11 cellular contexts compared by ENCODE assay signal in genomic region chr16:13935408-13935807, GRCh38. TPM values are rescaled to one million over a fixed set of nuclear protein-coding genes. Genes with fewer than 3 reads are reported as not detected.
DNase-seq lines count a peak whose midpoint lies in the region; ATAC-seq, FAIRE-seq and TF ChIP-seq lines count a peak whose summit lies in the region.
"Had no signal": no experiment of that assay in that cellular context is flagged by ENCODE, and none has a peak within 500 bp of the region (broad histone marks: within the 10 kb centered on the region; RNA-seq: fewer than 3 reads in every experiment).

No MANE protein-coding gene starts in this region.

- TF ChIP-seq CTCF in AG09309 (IDR thresholded peaks at IDR 0.05; ENCODE audit: control insufficient read depth, insufficient read depth, low read depth, low read length, missing control alignments): peak; percentile 41
- TF ChIP-seq CTCF in DOHH2 (IDR thresholded peaks at IDR 0.05; ENCODE audit: low read depth, low read length, poor library complexity, severe bottlenecking): peak; percentile 69
- no peak for TF ChIP-seq CTCF in VCaP (conservative IDR thresholded peaks at IDR 0.05)
- peak; percentile 27 to 74 (median 53) for TF ChIP-seq CTCF in keratinocyte (optimal IDR thresholded peaks at IDR 0.05 in 1 of 3, IDR thresholded peaks at IDR 0.05 in 1 of 3, conservative IDR thresholded peaks at IDR 0.05 in 1 of 3; ENCODE audit: extremely low read depth in 1 of 3, insufficient read depth in 2 of 3, low read length in 3 of 3)
- peak in 3 of 6 experiments; percentile 7 to 12 (median 9) for TF ChIP-seq CTCF in upper lobe of left lung (IDR thresholded peaks at IDR 0.05)

- 80 to 86% methylated on average over 12 of the region's 12 CpGs for WGBS in upper lobe of left lung, 2 donors

- no peak for ATAC-seq in upper lobe of left lung (ENCODE audit: low FRiP score in 2 of 2)

- TF ChIP-seq POLR2A in upper lobe of left lung (IDR thresholded peaks at IDR 0.05): no peak

- H3K4me1 ChIP-seq in DOHH2 (ENCODE audit: control insufficient read depth, low read length): no peaks in the 10 kb centered on the region
- peaks cover 6% of the 10 kb centered on the region for H3K4me1 ChIP-seq in keratinocyte (ENCODE audit: control insufficient read depth, extremely low read depth, insufficient read depth, low read length)
- H3K4me1 ChIP-seq in upper lobe of left lung: peaks cover 0 to 4% (median 0%) of the 10 kb centered on the region in 4 donors
- no peaks in the 10 kb centered on the region for H3K4me1 ChIP-seq in SJCRH30

- no peak overlapping the region for H2AFZ ChIP-seq in keratinocyte (ENCODE audit: control insufficient read depth, low read length)

- peaks cover 31% of the 10 kb centered on the region for H3K36me3 ChIP-seq in DOHH2 (ENCODE audit: control insufficient read depth, low read length)
- H3K36me3 ChIP-seq in keratinocyte (ENCODE audit: control insufficient read depth in 2 of 2, extremely low read depth in 1 of 2, insufficient read depth in 2 of 2, low read length in 2 of 2): peaks cover 7 to 15% of the 10 kb centered on the region in 2 experiments
- peaks cover 6 to 59% (median 12%) of the 10 kb centered on the region in 4 donors for H3K36me3 ChIP-seq in upper lobe of left lung
- H3K36me3 ChIP-seq in SJCRH30: peaks cover 34% of the 10 kb centered on the region

- H3F3A ChIP-seq in DOHH2 (ENCODE audit: control insufficient read depth, insufficient read depth): no peaks in the 10 kb centered on the region

- no peaks in the 10 kb centered on the region for H3K9me2 ChIP-seq in DOHH2 (replicated peaks; ENCODE audit: control insufficient read depth, low read length)

- H3K9me3 ChIP-seq in DOHH2 (ENCODE audit: control insufficient read depth, insufficient read depth, low read length) (no peaks in the 10 kb centered on the region), keratinocyte (ENCODE audit: control insufficient read depth, low read depth, low read length) (no peaks in the 10 kb centered on the region), upper lobe of left lung (no peaks in the 10 kb centered on the region), SJCRH30 (replicated peaks) (peaks cover 7% of the 10 kb centered on the region)
- H3K9me3 ChIP-seq: SJSA1 had no signal

- H3K27ac ChIP-seq in DOHH2 (ENCODE audit: low read depth, low read length): no peak overlapping the region
- H3K27ac ChIP-seq in VCaP: peak overlapping the region; percentile 82
- no peak overlapping the region for H3K27ac ChIP-seq in keratinocyte (ENCODE audit: control insufficient read depth, insufficient read depth, low read length)
- no peak overlapping the region for H3K27ac ChIP-seq in upper lobe of left lung
- no peak overlapping the region for H3K27ac ChIP-seq in SJCRH30
- H3K27ac ChIP-seq: SJSA1 had no signal

- no peak overlapping the region for H3K4me2 ChIP-seq in DOHH2 (ENCODE audit: low read length)
- H3K4me2 ChIP-seq in keratinocyte (ENCODE audit: control insufficient read depth, extremely low read depth, insufficient read depth, low read depth, low read length): no peak overlapping the region

- TF ChIP-seq EP300 in upper lobe of left lung (IDR thresholded peaks at IDR 0.05): no peak

- DNase-seq in AG09309 (ENCODE audit: low read depth): no peak
- no peak for DNase-seq in keratinocyte (ENCODE audit: low read depth, low spot score)
- DNase-seq in upper lobe of left lung: no peak
- DNase-seq in SJCRH30: no peak
- no peak for DNase-seq in NCI-H146 (lab: John Stamatoyannopoulos, UW)
- DNase-seq in NCI-H2081 treated with DMSO at 0.1 percent for 48 hours (lab: John Stamatoyannopoulos, UW): no peak
- DNase-seq: activated naive CD4-positive, alpha-beta T cell treated with Interleukin-2 at 50 U/mL for 16 hours; nucleus accumbens had no signal

- H3K9ac ChIP-seq in keratinocyte (ENCODE audit: control insufficient read depth, extremely low read depth, insufficient read depth, low read length): no peak overlapping the region

- H3K4me3 ChIP-seq in AG09309 (ENCODE audit: control insufficient read depth, low read depth, low read length): no peak overlapping the region
- H3K4me3 ChIP-seq in DOHH2 (ENCODE audit: low read length): no peak overlapping the region
- H3K4me3 ChIP-seq in keratinocyte (ENCODE audit: control insufficient read depth in 2 of 3, extremely low read depth in 1 of 3, insufficient read depth in 2 of 3, low read depth in 1 of 3, low read length in 3 of 3): no peak overlapping the region
- no peak overlapping the region for H3K4me3 ChIP-seq in upper lobe of left lung
- H3K4me3 ChIP-seq in SJCRH30: no peak overlapping the region
- H3K4me3 ChIP-seq: SJSA1 had no signal

- H4K20me1 ChIP-seq in DOHH2 (ENCODE audit: control insufficient read depth, insufficient read depth, low read depth, low read length) (no peaks in the 10 kb centered on the region), keratinocyte (ENCODE audit: control insufficient read depth, extremely low read depth, insufficient read depth, low read length) (no peaks in the 10 kb centered on the region)

- H3K79me2 ChIP-seq in DOHH2 (ENCODE audit: control insufficient read depth, low read length) (no peaks in the 10 kb centered on the region), keratinocyte (ENCODE audit: control insufficient read depth, insufficient read depth, low read length) (no peaks in the 10 kb centered on the region)

- dilution Hi-C loops in keratinocyte (cut with MboI; ENCODE audit: extremely low pct_ligation_motif_present, low sequenced_read_pairs): no loop called here

- H3K9me1 ChIP-seq in keratinocyte (ENCODE audit: control insufficient read depth, extremely low read depth, insufficient read depth, low read length): no peaks in the 10 kb centered on the region

- no peaks in the 10 kb centered on the region for H3K27me3 ChIP-seq in DOHH2 (ENCODE audit: control insufficient read depth, low read length)
- no peaks in the 10 kb centered on the region for H3K27me3 ChIP-seq in keratinocyte (ENCODE audit: control insufficient read depth, extremely low read depth, insufficient read depth, low read length)
- no peaks in the 10 kb centered on the region for H3K27me3 ChIP-seq in upper lobe of left lung
- no peaks in the 10 kb centered on the region for H3K27me3 ChIP-seq in SJCRH30

- FAIRE-seq in keratinocyte (lab: Jason Lieb, UNC): no peak

RNA-seq across cellular contexts. Expression of gene ERCC4, which starts 15.5 kb away (rescaled TPM):
- polyA plus RNA-seq in keratinocyte: 2.7 to 6.4 TPM (median 5.9 TPM) in 3 replicates
- polyA plus RNA-seq in keratinocyte (2011; ENCODE audit: low read depth): 10.0 TPM
- 2.0 and 3.3 TPM in 2 replicates for polyA plus RNA-seq in keratinocyte (2011; cell fraction: cytosol; rRNA removed)
- 6.0 and 8.8 TPM in 2 replicates for polyA plus RNA-seq in keratinocyte (2011; cell fraction: nucleus; rRNA removed)
- 4.0 and 4.4 TPM in 2 replicates for polyA plus RNA-seq in keratinocyte (2012; ENCODE audit: low replicate concordance)
- 11.9 to 16.7 TPM (median 14.6 TPM) in 3 replicates for polyA minus RNA-seq in keratinocyte
- polyA minus RNA-seq in keratinocyte (2011; cell fraction: cytosol; rRNA and poly(A)+ RNA removed): 9.6 TPM
- 7.1 and 16.4 TPM in 2 replicates for polyA minus RNA-seq in keratinocyte (2011; cell fraction: nucleus; rRNA and poly(A)+ RNA removed)
- 10 to 100 TPM in 2 of 6 donors, 1 to 10 TPM in 4; 4.2 to 12.1 (median 7.5) TPM for total RNA-seq in upper lobe of left lung
- 8.3 and 9.2 TPM in 2 replicates for total RNA-seq in SJCRH30 (2014; rRNA removed; shearing (Covaris generic))
